ENCODE assay signal across 34 cellular contexts in the genomic region with DNA sequence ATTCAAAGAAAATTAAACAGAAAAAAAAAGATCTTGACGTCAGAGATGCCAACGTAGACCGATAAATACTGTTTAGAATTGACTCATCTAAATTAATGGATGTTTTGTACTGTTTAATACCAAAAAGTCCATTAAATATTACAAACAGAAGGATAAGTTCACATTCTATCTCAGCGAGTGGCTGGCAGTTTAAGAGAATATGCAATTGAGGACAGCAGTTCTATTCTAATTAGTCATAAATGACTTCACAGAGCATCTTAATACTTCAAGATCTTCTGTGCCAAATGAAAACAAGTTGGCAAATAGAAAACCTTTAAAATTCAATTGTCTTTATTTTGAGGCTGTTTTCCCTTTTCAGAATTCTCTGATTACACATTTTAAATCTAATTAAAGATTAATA.
"Had no signal": no experiment of that assay in that cellular context is flagged by ENCODE, and none has a peak within 500 bp of the region (broad histone marks: within the 10 kb centered on the region; RNA-seq: fewer than 3 reads in every experiment).

No MANE protein-coding gene starts in this region.

- H3K9me3 ChIP-seq: adrenal gland, MG63, Peyer's patch, SJSA1 had no signal

- H3K36me3 ChIP-seq: adrenal gland, MG63, Peyer's patch, SJSA1 had no signal

- H3K4me1 ChIP-seq: adrenal gland, Peyer's patch, SJSA1 had no signal

- ATAC-seq: activated naive CD4-positive, alpha-beta T cell treated with anti-CD3 and anti-CD28 coated beads, Interleukin-2, amount 50 U/mL, for 72 hours; activated T-cell treated with anti-CD3 and anti-CD28 coated beads, Interleukin-2, amount 50 U/mL, for 4 hours; PC-3 had no signal

- DNase-seq: activated B cell treated with CpG ODN at 0.5 μM for 24 hours; activated CD4-positive, alpha-beta memory T cell treated with anti-CD3 and anti-CD28 coated beads for 36 hours; activated CD4-positive, alpha-beta T cell treated with anti-CD3 and anti-CD28 coated beads for 4 hours; activated CD4-positive, alpha-beta T cell treated with anti-CD3 and anti-CD28 coated beads, Interleukin-2, amount 50 U/mL, for 1 hour; activated CD4-positive, CD25-positive, alpha-beta regulatory T cell treated with anti-CD3 and anti-CD28 coated beads, Interleukin-2, amount 50 U/mL, for 72 hours; activated CD8-positive, alpha-beta memory T cell treated with anti-CD3 and anti-CD28 coated beads, Interleukin-2, amount 50 U/mL, for 4 hours; activated gamma-delta T cell treated with Interleukin-2 at 50 U/mL for 16 hours; activated naive CD4-positive, alpha-beta T cell treated with anti-CD3 and anti-CD28 coated beads for 36 hours; activated T-cell treated with anti-CD3 and anti-CD28 coated beads for 4 hours; activated T-cell treated with anti-CD3 and anti-CD28 coated beads, Interleukin-2, amount 50 U/mL, for 4 hours; adrenal gland; anterior cingulate cortex; central memory CD4-positive, alpha-beta T cell; Karpas-422; MG63; NCI-H1048; NCI-H1105 treated with DMSO at 0.1 percent for 48 hours; NCI-H1436; NCI-H1694; NCI-H2029; NCI-H345; NCI-H524 treated with DMSO at 0.1 percent for 48 hours; NK-92 treated with Interleukin-12 subunit alpha and Interleukin-12 subunit beta, amount 100 ng/mL, for 24 hours; PC-3; Peyer's patch; RPMI8226; SHP77 treated with DMSO at 0.1 percent for 48 hours; SW 1271; T-helper 1 cell; T-helper 2 cell; T-helper 9 cell had no signal

- H3K27me3 ChIP-seq: adrenal gland, MG63, Peyer's patch, SJSA1 had no signal

- H3K4me3 ChIP-seq: adrenal gland, MG63, Peyer's patch, SJSA1 had no signal

- H3K27ac ChIP-seq: adrenal gland, Peyer's patch, SJSA1, VCaP had no signal
